ENCODE assay signal across 10 cellular contexts in genomic region chr10:28291881-28292297, GRCh38. TPM values are rescaled to one million over a fixed set of nuclear protein-coding genes. Genes with fewer than 3 reads are reported as not detected.
DNase-seq lines count a peak whose midpoint lies in the region; ATAC-seq, FAIRE-seq and TF ChIP-seq lines count a peak whose summit lies in the region.
"Had no signal": no experiment of that assay in that cellular context is flagged by ENCODE, and none has a peak within 500 bp of the region (broad histone marks: within the 10 kb centered on the region; RNA-seq: fewer than 3 reads in every experiment).

No MANE protein-coding gene starts in this region.

- intact Hi-C loops in activated CD8-positive, alpha-beta T cell treated with anti-CD3 and anti-CD28 coated beads for 36 hours (cut with micrococcal nuclease) = no loop called here

- peaks cover 56% of the 10 kb centered on the region for H3K4me1 Mint-ChIP-seq in activated CD8-positive, alpha-beta T cell treated with anti-CD3 and anti-CD28 coated beads for 36 hours (ENCODE audit: low read depth)
- H3K4me1 Mint-ChIP-seq in activated CD8-positive, alpha-beta T cell treated with anti-CD3 and anti-CD28 coated beads, Interleukin-2, amount 10 ng/mL, durations not matched to agents 7 days and 5 days (ENCODE audit: low read depth) = peaks cover 17% of the 10 kb centered on the region
- H3K4me1 Mint-ChIP-seq in stimulated activated naive CD8-positive, alpha-beta T cell treated with anti-CD3 and anti-CD28 coated beads, Interleukin-15, Interleukin-2, amounts not matched to agents 100 ng/mL and 50 ng/mL, for 24 hours (ENCODE audit: low read depth) = peaks cover 71% of the 10 kb centered on the region

- H3K27me3 ChIP-seq in keratinocyte (ENCODE audit: control insufficient read depth, extremely low read depth, insufficient read depth, low read length) = no peaks in the 10 kb centered on the region
- H3K27me3 ChIP-seq: BLaER1 had no signal

- H3K36me3 Mint-ChIP-seq in activated CD8-positive, alpha-beta T cell treated with anti-CD3 and anti-CD28 coated beads for 36 hours (ENCODE audit: low read depth) = no peaks in the 10 kb centered on the region
- no peaks in the 10 kb centered on the region for H3K36me3 Mint-ChIP-seq in activated CD8-positive, alpha-beta T cell treated with anti-CD3 and anti-CD28 coated beads, Interleukin-2, amount 10 ng/mL, durations not matched to agents 7 days and 5 days (ENCODE audit: low read depth)
- H3K36me3 Mint-ChIP-seq in stimulated activated naive CD8-positive, alpha-beta T cell treated with anti-CD3 and anti-CD28 coated beads, Interleukin-15, Interleukin-2, amounts not matched to agents 100 ng/mL and 50 ng/mL, for 24 hours (ENCODE audit: low read depth) = peaks cover 3% of the 10 kb centered on the region

- H3K79me2 ChIP-seq in keratinocyte (ENCODE audit: control insufficient read depth, insufficient read depth, low read length) = no peaks in the 10 kb centered on the region

- peak; percentile 82 for DNase-seq in activated CD8-positive, alpha-beta T cell treated with anti-CD3 and anti-CD28 coated beads for 36 hours
- no peak for DNase-seq in activated CD8-positive, alpha-beta T cell treated with anti-CD3 and anti-CD28 coated beads, Interleukin-2, amount 10 ng/mL, durations not matched to agents 7 days and 5 days
- DNase-seq in activated naive CD4-positive, alpha-beta T cell treated with anti-CD3 and anti-CD28 coated beads, Interleukin-2, amount 50 U/mL, for 16 hours = peak; percentile 65
- DNase-seq in keratinocyte (ENCODE audit: low read depth, low spot score) (peak; percentile 58), NCI-H1694 (lab: John Stamatoyannopoulos, UW) (no peak), DMS 273 treated with DMSO at 0.1 percent for 48 hours (lab: John Stamatoyannopoulos, UW) (no peak)

- H3K9me1 ChIP-seq in keratinocyte (ENCODE audit: control insufficient read depth, extremely low read depth, insufficient read depth, low read length) = no peaks in the 10 kb centered on the region

- peak overlapping the region in 1 of 3 experiments; percentile 16 for H3K4me3 ChIP-seq in keratinocyte (ENCODE audit: control insufficient read depth in 2 of 3, extremely low read depth in 1 of 3, insufficient read depth in 2 of 3, low read depth in 1 of 3, low read length in 3 of 3)
- H3K4me3 ChIP-seq: BLaER1, skin epidermis had no signal

- H3K27me3 Mint-ChIP-seq in activated CD8-positive, alpha-beta T cell treated with anti-CD3 and anti-CD28 coated beads for 36 hours = no peaks in the 10 kb centered on the region
- H3K27me3 Mint-ChIP-seq in activated CD8-positive, alpha-beta T cell treated with anti-CD3 and anti-CD28 coated beads, Interleukin-2, amount 10 ng/mL, durations not matched to agents 7 days and 5 days (ENCODE audit: low read depth) = no peaks in the 10 kb centered on the region
- H3K27me3 Mint-ChIP-seq in stimulated activated naive CD8-positive, alpha-beta T cell treated with anti-CD3 and anti-CD28 coated beads, Interleukin-15, Interleukin-2, amounts not matched to agents 100 ng/mL and 50 ng/mL, for 24 hours = no peaks in the 10 kb centered on the region

- no peak for TF ChIP-seq CTCF in activated CD8-positive, alpha-beta T cell treated with anti-CD3 and anti-CD28 coated beads for 36 hours (IDR thresholded peaks at IDR 0.05)
- TF ChIP-seq CTCF in keratinocyte (optimal IDR thresholded peaks at IDR 0.05 in 1 of 3, IDR thresholded peaks at IDR 0.05 in 1 of 3, conservative IDR thresholded peaks at IDR 0.05 in 1 of 3; ENCODE audit: extremely low read depth in 1 of 3, insufficient read depth in 2 of 3, low read length in 3 of 3) = no peak

- H3K4me2 ChIP-seq in keratinocyte (ENCODE audit: control insufficient read depth, extremely low read depth, insufficient read depth, low read depth, low read length) = peak overlapping the region; percentile 70
- H3K4me2 ChIP-seq: BLaER1 had no signal

- peak overlapping the region; percentile 27 for H2AFZ ChIP-seq in keratinocyte (ENCODE audit: control insufficient read depth, low read length)

- peak overlapping the region; percentile 74 for H3K27ac ChIP-seq in keratinocyte (ENCODE audit: control insufficient read depth, insufficient read depth, low read length)
- H3K27ac ChIP-seq: BLaER1 had no signal

- ATAC-seq in activated CD8-positive, alpha-beta T cell treated with anti-CD3 and anti-CD28 coated beads for 36 hours = peak; percentile 99
- no peak for ATAC-seq in activated CD8-positive, alpha-beta T cell treated with anti-CD3 and anti-CD28 coated beads, Interleukin-2, amount 10 ng/mL, durations not matched to agents 7 days and 5 days
- ATAC-seq in SK-N-SH treated with all-trans-retinoic acid at 6 μM for 48 hours = no peak

- FAIRE-seq in keratinocyte (lab: Jason Lieb, UNC) = peak; percentile 90

- H3K9ac ChIP-seq in keratinocyte (ENCODE audit: control insufficient read depth, extremely low read depth, insufficient read depth, low read length) = peak overlapping the region; percentile 26
- H3K9ac ChIP-seq: BLaER1 had no signal

- no peaks in the 10 kb centered on the region for H3K9me3 ChIP-seq in keratinocyte (ENCODE audit: control insufficient read depth, low read depth, low read length)

- POLR2A ChIA-PET in activated CD8-positive, alpha-beta T cell treated with anti-CD3 and anti-CD28 coated beads for 36 hours (lab: Charles Lee) = no interaction called here
- POLR2A ChIA-PET in activated CD8-positive, alpha-beta T cell treated with anti-CD3 and anti-CD28 coated beads, Interleukin-2, amount 10 ng/mL, durations not matched to agents 7 days and 5 days (lab: Charles Lee) = interaction anchor here (0.6 kb wide), 2 partner anchors 10 to 549 kb away, joined by 3 to 7 read pairs; no protein-coding TSS in a partner anchor

- no peaks in the 10 kb centered on the region for H4K20me1 ChIP-seq in keratinocyte (ENCODE audit: control insufficient read depth, extremely low read depth, insufficient read depth, low read length)
- H4K20me1 ChIP-seq: BLaER1 had no signal

- dilution Hi-C loops in keratinocyte (cut with MboI; ENCODE audit: extremely low pct_ligation_motif_present, low sequenced_read_pairs) = no loop called here

- CTCF ChIA-PET in activated CD8-positive, alpha-beta T cell treated with anti-CD3 and anti-CD28 coated beads for 36 hours (lab: Charles Lee) = interaction anchor here (0.6 to 4.3 kb wide), 5 partner anchors 10 to 101 kb away, joined by 3 to 23 read pairs (median 3); partner anchors contain the start of gene MPP7
- CTCF ChIA-PET in activated CD8-positive, alpha-beta T cell treated with anti-CD3 and anti-CD28 coated beads, Interleukin-2, amount 10 ng/mL, durations not matched to agents 7 days and 5 days (lab: Charles Lee) = interaction anchor here (1.1 kb wide), 2 partner anchors 11 to 102 kb away, joined by 3 read pairs; partner anchors contain the start of gene MPP7

- H3K4me1 ChIP-seq in keratinocyte (ENCODE audit: control insufficient read depth, extremely low read depth, insufficient read depth, low read length) = peaks cover 14% of the 10 kb centered on the region

- H3K27ac Mint-ChIP-seq in activated CD8-positive, alpha-beta T cell treated with anti-CD3 and anti-CD28 coated beads for 36 hours = peak overlapping the region; percentile 75
- H3K27ac Mint-ChIP-seq in activated CD8-positive, alpha-beta T cell treated with anti-CD3 and anti-CD28 coated beads, Interleukin-2, amount 10 ng/mL, durations not matched to agents 7 days and 5 days = no peak overlapping the region
- H3K27ac Mint-ChIP-seq in stimulated activated naive CD8-positive, alpha-beta T cell treated with anti-CD3 and anti-CD28 coated beads, Interleukin-15, Interleukin-2, amounts not matched to agents 100 ng/mL and 50 ng/mL, for 24 hours = peak overlapping the region; percentile 46

- H3K36me3 ChIP-seq in keratinocyte (ENCODE audit: control insufficient read depth in 2 of 2, extremely low read depth in 1 of 2, insufficient read depth in 2 of 2, low read length in 2 of 2) = no peaks in the 10 kb centered on the region
- H3K36me3 ChIP-seq: BLaER1 had no signal

- no peaks in the 10 kb centered on the region for H3K9me3 Mint-ChIP-seq in activated CD8-positive, alpha-beta T cell treated with anti-CD3 and anti-CD28 coated beads for 36 hours
- no peaks in the 10 kb centered on the region for H3K9me3 Mint-ChIP-seq in activated CD8-positive, alpha-beta T cell treated with anti-CD3 and anti-CD28 coated beads, Interleukin-2, amount 10 ng/mL, durations not matched to agents 7 days and 5 days (ENCODE audit: insufficient read depth)
- H3K9me3 Mint-ChIP-seq in stimulated activated naive CD8-positive, alpha-beta T cell treated with anti-CD3 and anti-CD28 coated beads, Interleukin-15, Interleukin-2, amounts not matched to agents 100 ng/mL and 50 ng/mL, for 24 hours = no peaks in the 10 kb centered on the region

- no peak overlapping the region for H3K4me3 Mint-ChIP-seq in activated CD8-positive, alpha-beta T cell treated with anti-CD3 and anti-CD28 coated beads for 36 hours
- no peak overlapping the region for H3K4me3 Mint-ChIP-seq in activated CD8-positive, alpha-beta T cell treated with anti-CD3 and anti-CD28 coated beads, Interleukin-2, amount 10 ng/mL, durations not matched to agents 7 days and 5 days
- peak overlapping the region; percentile 8 for H3K4me3 Mint-ChIP-seq in stimulated activated naive CD8-positive, alpha-beta T cell treated with anti-CD3 and anti-CD28 coated beads, Interleukin-15, Interleukin-2, amounts not matched to agents 100 ng/mL and 50 ng/mL, for 24 hours

TF ChIP-seq in SK-N-SH treated with all-trans-retinoic acid at 6 μM for 48 hours, 23 proteins besides CTCF, POLR2A, EP300 and RAD21 (continues in another document):
- TF ChIP-seq ARNTL (CRISPR knock-in tag; IDR thresholded peaks at IDR 0.05; ENCODE audit: borderline replicate concordance, low read depth) = no peak

RNA-seq across cellular contexts. Expression of gene MPP7, which starts 11.0 kb away (rescaled TPM):
- 10 to 100 TPM; 12.6 to 14.3 TPM for total RNA-seq in activated CD8-positive, alpha-beta T cell treated with anti-CD3 and anti-CD28 coated beads for 36 hours
- 10 to 100 TPM; 13.0 to 13.5 TPM for total RNA-seq in activated CD8-positive, alpha-beta T cell treated with anti-CD3 and anti-CD28 coated beads, Interleukin-2, amount 10 ng/mL, durations not matched to agents 7 days and 5 days
- polyA plus RNA-seq in keratinocyte = 4.9 to 6.5 TPM (median 6.3 TPM) in 3 replicates
- polyA plus RNA-seq in keratinocyte (2011; ENCODE audit: low read depth) = 13.3 TPM
- 4.1 and 5.1 TPM in 2 replicates for polyA plus RNA-seq in keratinocyte (2011; cell fraction: cytosol; rRNA removed)
- 3.6 and 4.1 TPM in 2 replicates for polyA plus RNA-seq in keratinocyte (2011; cell fraction: nucleus; rRNA removed)
- polyA plus RNA-seq in keratinocyte (2012; ENCODE audit: low replicate concordance) = 3.7 and 5.5 TPM in 2 replicates
- polyA minus RNA-seq in keratinocyte = 16.0 to 19.0 TPM (median 16.2 TPM) in 3 replicates
- 9.0 TPM for polyA minus RNA-seq in keratinocyte (2011; cell fraction: cytosol; rRNA and poly(A)+ RNA removed)
- 2.3 and 7.1 TPM in 2 replicates for polyA minus RNA-seq in keratinocyte (2011; cell fraction: nucleus; rRNA and poly(A)+ RNA removed)

Comparison
In these comparisons a context has a peak if more than half of its experiments do, and no peak if none do; other contexts are left out.
1. DNase-seq: peak in activated CD8-positive, alpha-beta T cell treated with anti-CD3 and anti-CD28 coated beads for 36 hours (single experiment), activated naive CD4-positive, alpha-beta T cell treated with anti-CD3 and anti-CD28 coated beads, Interleukin-2, amount 50 U/mL, for 16 hours (single experiment) and keratinocyte (single experiment); none in activated CD8-positive, alpha-beta T cell treated with anti-CD3 and anti-CD28 coated beads, Interleukin-2, amount 10 ng/mL, durations not matched to agents 7 days and 5 days (single experiment), NCI-H1694 (single experiment) and DMS 273 treated with DMSO at 0.1 percent for 48 hours (single experiment).